12 cellular contexts compared by ENCODE assay signal in genomic region chr15:97425596-97425995, GRCh38.
"Had no signal": no experiment of that assay in that cellular context is flagged by ENCODE, and none has a peak within 500 bp of the region (broad histone marks: within the 10 kb centered on the region; RNA-seq: fewer than 3 reads in every experiment).

No MANE protein-coding gene starts in this region.

- H3K4me3 ChIP-seq: hepatocyte, tibial artery, vagina had no signal

- DNase-seq: activated naive CD4-positive, alpha-beta T cell treated with anti-CD3 and anti-CD28 coated beads, Interleukin-2, amount 10 ng/mL, durations not matched to agents 7 days and 5 days; central memory CD4-positive, alpha-beta T cell; cortex of kidney; effector memory CD4-positive, alpha-beta T cell; mesendoderm; occipital lobe; right cardiac atrium; tibial artery had no signal

- H3K36me3 ChIP-seq: tibial artery, vagina had no signal

- ATAC-seq: activated CD4-positive, CD25-positive, alpha-beta regulatory T cell treated with anti-CD3 and anti-CD28 coated beads, Interleukin-2, amount 50 U/mL, for 24 hours; right cardiac atrium; stimulated activated memory B cell treated with anti-CD40 and anti-IgM and Interleukin-4, amounts not matched to agents 10 μg/mL and 1 μg/mL and 100 μg/mL, for 72 hours had no signal

- H3K4me1 ChIP-seq: tibial artery, vagina had no signal

- H3K9me3 ChIP-seq: tibial artery, vagina had no signal

- H3K27ac ChIP-seq: hepatocyte, tibial artery, vagina had no signal

- H3K27me3 ChIP-seq: hepatocyte, tibial artery, vagina had no signal
